ENCODE assay signal across 1 cellular context in the genomic region with DNA sequence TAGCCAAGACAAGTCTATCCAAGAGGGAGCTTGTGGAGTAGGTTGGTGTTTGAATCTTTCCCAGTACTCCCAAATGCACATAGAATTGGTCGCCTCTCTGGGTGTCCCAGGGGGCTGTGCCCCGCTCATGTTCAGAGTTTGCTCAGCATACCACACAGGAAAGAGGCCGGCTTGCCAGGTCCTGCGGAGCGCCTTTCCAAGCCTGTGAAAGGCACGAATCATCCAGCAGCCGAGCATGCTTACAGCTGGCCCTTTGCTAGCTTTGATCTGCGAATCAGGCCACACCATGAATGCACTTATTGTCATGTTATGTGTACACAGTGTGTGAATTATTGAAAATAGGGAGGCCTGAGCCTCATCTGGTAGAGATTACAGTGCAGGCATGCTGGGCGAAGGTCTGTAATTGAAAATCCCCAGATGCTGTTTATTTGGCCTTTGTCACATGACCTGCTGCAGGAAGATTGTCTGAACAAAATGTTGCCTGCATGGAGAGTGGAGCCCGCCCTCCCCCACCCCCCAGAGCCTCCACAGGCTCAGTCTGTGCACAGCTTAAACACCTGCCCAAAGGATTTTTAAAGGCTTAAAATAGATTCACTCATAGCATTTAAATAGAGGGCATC.
A peak's percentile ranks its signal among the peaks of the same experiment; 100 is the strongest.
TF ChIP-seq lines count a peak whose summit lies in the region.

No MANE protein-coding gene starts in this region.

TF ChIP-seq in HepG2, 621 proteins besides CTCF, POLR2A, EP300 and RAD21 (continued from another document and continues in another):
- TF ChIP-seq, protein P1, sequence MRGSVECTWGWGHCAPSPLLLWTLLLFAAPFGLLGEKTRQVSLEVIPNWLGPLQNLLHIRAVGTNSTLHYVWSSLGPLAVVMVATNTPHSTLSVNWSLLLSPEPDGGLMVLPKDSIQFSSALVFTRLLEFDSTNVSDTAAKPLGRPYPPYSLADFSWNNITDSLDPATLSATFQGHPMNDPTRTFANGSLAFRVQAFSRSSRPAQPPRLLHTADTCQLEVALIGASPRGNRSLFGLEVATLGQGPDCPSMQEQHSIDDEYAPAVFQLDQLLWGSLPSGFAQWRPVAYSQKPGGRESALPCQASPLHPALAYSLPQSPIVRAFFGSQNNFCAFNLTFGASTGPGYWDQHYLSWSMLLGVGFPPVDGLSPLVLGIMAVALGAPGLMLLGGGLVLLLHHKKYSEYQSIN (CRISPR knock-in tag; IDR thresholded peaks at IDR 0.05; ENCODE audit: borderline replicate concordance): no peak
- no peak for TF ChIP-seq ZNF782 (CRISPR knock-in tag; IDR thresholded peaks at IDR 0.05; ENCODE audit: borderline replicate concordance)
- TF ChIP-seq, protein P2, sequence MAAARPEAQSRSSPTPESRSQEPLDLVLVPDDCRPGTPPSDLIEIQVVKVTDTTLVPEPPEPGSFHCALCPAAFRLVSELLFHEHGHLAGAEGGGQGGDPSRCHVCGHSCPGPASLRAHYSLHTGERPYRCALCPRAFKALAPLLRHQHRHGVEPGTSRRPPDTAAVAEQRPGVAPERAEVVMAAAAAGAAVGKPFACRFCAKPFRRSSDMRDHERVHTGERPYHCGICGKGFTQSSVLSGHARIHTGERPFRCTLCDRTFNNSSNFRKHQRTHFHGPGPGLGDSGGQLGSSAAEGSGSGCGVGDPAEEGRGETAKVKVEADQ (CRISPR knock-in tag; IDR thresholded peaks at IDR 0.05; ENCODE audit: borderline replicate concordance): no peak
- no peak for TF ChIP-seq CC2D1A (CRISPR knock-in tag; IDR thresholded peaks at IDR 0.05)
- TF ChIP-seq PHF21A (CRISPR knock-in tag; IDR thresholded peaks at IDR 0.05): peak; percentile 93
- no peak for TF ChIP-seq ZSCAN20 (CRISPR knock-in tag; IDR thresholded peaks at IDR 0.05; ENCODE audit: borderline replicate concordance)
- TF ChIP-seq ZNF619 (CRISPR knock-in tag; IDR thresholded peaks at IDR 0.05): no peak
- no peak for TF ChIP-seq TCF12 (IDR thresholded peaks at IDR 0.05)
- TF ChIP-seq TCF12 (CRISPR knock-in tag; IDR thresholded peaks at IDR 0.05): 0 out of 2 replicates have a peak, but pooled peaks have one; percentile 56
- TF ChIP-seq KDM5B (CRISPR knock-in tag; IDR thresholded peaks at IDR 0.05; ENCODE audit: borderline replicate concordance): peak; percentile 23; the same call in 1 of the 2 replicates
- no peak; the same call in 1 of the 2 replicates for TF ChIP-seq NFKBIZ (CRISPR knock-in tag; IDR thresholded peaks at IDR 0.05)
- no peak; the same call in 1 of the 2 replicates for TF ChIP-seq IRF2 (CRISPR knock-in tag; IDR thresholded peaks at IDR 0.05)
- TF ChIP-seq PHF8 (CRISPR knock-in tag; IDR thresholded peaks at IDR 0.05): peak; percentile 54
- TF ChIP-seq ZNF264 (CRISPR knock-in tag; IDR thresholded peaks at IDR 0.05): peak; percentile 97
- no peak for TF ChIP-seq NFE2L2 (IDR thresholded peaks at IDR 0.05; ENCODE audit: low read length)
- TF ChIP-seq TBX3 (IDR thresholded peaks at IDR 0.05; ENCODE audit: borderline replicate concordance): peak; percentile 81; the same call in 1 of the 2 replicates
- TF ChIP-seq RARA (CRISPR knock-in tag; IDR thresholded peaks at IDR 0.05): peak; percentile 60
- TF ChIP-seq, protein P3, sequence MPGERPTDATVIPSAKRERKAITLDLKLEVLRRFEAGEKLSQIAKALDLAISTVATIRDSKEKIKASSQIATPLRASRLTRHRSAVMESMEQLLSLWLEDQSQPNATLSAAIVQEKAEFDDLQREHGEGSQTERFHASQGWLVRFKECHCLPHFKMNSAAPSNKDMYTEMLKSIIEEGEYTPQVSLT (CRISPR knock-in tag; IDR thresholded peaks at IDR 0.05; ENCODE audit: borderline replicate concordance, low read depth): no peak
- TF ChIP-seq HIVEP1 (CRISPR knock-in tag; IDR thresholded peaks at IDR 0.05): no peak
- TF ChIP-seq KDM6A (CRISPR knock-in tag; IDR thresholded peaks at IDR 0.05; ENCODE audit: low read depth): peak; percentile 79; the same call in 1 of the 2 replicates
- TF ChIP-seq KLF13 (CRISPR knock-in tag; IDR thresholded peaks at IDR 0.05): no peak
- TF ChIP-seq EZH2 (conservative IDR thresholded peaks at IDR 0.05; ENCODE audit: low read depth, low read length): no peak
- TF ChIP-seq ZNF746 (CRISPR knock-in tag; IDR thresholded peaks at IDR 0.05): peak; percentile 54; the same call in 1 of the 2 replicates
- TF ChIP-seq ZNF143 (CRISPR knock-in tag; IDR thresholded peaks at IDR 0.05): peak; percentile 42; the same call in 1 of the 2 replicates
- TF ChIP-seq NCOA2 (CRISPR knock-in tag; IDR thresholded peaks at IDR 0.05): peak; percentile 94
- no peak for TF ChIP-seq SOX6 (IDR thresholded peaks at IDR 0.05)
- peak; percentile 98 for TF ChIP-seq SOX6 (CRISPR knock-in tag; IDR thresholded peaks at IDR 0.05)
- TF ChIP-seq CCAR2 (optimal IDR thresholded peaks at IDR 0.05; ENCODE audit: low read depth, low read length): no peak
- TF ChIP-seq, protein P4, sequence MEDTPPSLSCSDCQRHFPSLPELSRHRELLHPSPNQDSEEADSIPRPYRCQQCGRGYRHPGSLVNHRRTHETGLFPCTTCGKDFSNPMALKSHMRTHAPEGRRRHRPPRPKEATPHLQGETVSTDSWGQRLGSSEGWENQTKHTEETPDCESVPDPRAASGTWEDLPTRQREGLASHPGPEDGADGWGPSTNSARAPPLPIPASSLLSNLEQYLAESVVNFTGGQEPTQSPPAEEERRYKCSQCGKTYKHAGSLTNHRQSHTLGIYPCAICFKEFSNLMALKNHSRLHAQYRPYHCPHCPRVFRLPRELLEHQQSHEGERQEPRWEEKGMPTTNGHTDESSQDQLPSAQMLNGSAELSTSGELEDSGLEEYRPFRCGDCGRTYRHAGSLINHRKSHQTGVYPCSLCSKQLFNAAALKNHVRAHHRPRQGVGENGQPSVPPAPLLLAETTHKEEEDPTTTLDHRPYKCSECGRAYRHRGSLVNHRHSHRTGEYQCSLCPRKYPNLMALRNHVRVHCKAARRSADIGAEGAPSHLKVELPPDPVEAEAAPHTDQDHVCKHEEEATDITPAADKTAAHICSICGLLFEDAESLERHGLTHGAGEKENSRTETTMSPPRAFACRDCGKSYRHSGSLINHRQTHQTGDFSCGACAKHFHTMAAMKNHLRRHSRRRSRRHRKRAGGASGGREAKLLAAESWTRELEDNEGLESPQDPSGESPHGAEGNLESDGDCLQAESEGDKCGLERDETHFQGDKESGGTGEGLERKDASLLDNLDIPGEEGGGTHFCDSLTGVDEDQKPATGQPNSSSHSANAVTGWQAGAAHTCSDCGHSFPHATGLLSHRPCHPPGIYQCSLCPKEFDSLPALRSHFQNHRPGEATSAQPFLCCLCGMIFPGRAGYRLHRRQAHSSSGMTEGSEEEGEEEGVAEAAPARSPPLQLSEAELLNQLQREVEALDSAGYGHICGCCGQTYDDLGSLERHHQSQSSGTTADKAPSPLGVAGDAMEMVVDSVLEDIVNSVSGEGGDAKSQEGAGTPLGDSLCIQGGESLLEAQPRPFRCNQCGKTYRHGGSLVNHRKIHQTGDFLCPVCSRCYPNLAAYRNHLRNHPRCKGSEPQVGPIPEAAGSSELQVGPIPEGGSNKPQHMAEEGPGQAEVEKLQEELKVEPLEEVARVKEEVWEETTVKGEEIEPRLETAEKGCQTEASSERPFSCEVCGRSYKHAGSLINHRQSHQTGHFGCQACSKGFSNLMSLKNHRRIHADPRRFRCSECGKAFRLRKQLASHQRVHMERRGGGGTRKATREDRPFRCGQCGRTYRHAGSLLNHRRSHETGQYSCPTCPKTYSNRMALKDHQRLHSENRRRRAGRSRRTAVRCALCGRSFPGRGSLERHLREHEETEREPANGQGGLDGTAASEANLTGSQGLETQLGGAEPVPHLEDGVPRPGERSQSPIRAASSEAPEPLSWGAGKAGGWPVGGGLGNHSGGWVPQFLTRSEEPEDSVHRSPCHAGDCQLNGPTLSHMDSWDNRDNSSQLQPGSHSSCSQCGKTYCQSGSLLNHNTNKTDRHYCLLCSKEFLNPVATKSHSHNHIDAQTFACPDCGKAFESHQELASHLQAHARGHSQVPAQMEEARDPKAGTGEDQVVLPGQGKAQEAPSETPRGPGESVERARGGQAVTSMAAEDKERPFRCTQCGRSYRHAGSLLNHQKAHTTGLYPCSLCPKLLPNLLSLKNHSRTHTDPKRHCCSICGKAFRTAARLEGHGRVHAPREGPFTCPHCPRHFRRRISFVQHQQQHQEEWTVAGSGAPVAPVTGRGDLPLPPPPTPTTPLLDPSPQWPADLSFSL (CRISPR knock-in tag; IDR thresholded peaks at IDR 0.05): no peak
- TF ChIP-seq ZNF605 (CRISPR knock-in tag; IDR thresholded peaks at IDR 0.05): peak; percentile 66; the same call in 1 of the 2 replicates
- TF ChIP-seq ZFP37 (CRISPR knock-in tag; IDR thresholded peaks at IDR 0.05; ENCODE audit: borderline replicate concordance): 0 out of 2 replicates have a peak, but pooled peaks have one; percentile 85
- TF ChIP-seq, protein P5, sequence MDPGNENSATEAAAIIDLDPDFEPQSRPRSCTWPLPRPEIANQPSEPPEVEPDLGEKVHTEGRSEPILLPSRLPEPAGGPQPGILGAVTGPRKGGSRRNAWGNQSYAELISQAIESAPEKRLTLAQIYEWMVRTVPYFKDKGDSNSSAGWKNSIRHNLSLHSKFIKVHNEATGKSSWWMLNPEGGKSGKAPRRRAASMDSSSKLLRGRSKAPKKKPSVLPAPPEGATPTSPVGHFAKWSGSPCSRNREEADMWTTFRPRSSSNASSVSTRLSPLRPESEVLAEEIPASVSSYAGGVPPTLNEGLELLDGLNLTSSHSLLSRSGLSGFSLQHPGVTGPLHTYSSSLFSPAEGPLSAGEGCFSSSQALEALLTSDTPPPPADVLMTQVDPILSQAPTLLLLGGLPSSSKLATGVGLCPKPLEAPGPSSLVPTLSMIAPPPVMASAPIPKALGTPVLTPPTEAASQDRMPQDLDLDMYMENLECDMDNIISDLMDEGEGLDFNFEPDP (CRISPR knock-in tag; conservative IDR thresholded peaks at IDR 0.05): no peak
- TF ChIP-seq HMG20B (CRISPR knock-in tag; conservative IDR thresholded peaks at IDR 0.05): peak; percentile 88
- TF ChIP-seq, protein P6, sequence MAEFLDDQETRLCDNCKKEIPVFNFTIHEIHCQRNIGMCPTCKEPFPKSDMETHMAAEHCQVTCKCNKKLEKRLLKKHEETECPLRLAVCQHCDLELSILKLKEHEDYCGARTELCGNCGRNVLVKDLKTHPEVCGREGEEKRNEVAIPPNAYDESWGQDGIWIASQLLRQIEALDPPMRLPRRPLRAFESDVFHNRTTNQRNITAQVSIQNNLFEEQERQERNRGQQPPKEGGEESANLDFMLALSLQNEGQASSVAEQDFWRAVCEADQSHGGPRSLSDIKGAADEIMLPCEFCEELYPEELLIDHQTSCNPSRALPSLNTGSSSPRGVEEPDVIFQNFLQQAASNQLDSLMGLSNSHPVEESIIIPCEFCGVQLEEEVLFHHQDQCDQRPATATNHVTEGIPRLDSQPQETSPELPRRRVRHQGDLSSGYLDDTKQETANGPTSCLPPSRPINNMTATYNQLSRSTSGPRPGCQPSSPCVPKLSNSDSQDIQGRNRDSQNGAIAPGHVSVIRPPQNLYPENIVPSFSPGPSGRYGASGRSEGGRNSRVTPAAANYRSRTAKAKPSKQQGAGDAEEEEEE (CRISPR knock-in tag; IDR thresholded peaks at IDR 0.05; ENCODE audit: borderline replicate concordance): no peak
- no peak for TF ChIP-seq SYNCRIP (IDR thresholded peaks at IDR 0.05; ENCODE audit: insufficient read depth, low read depth, low read length)
- TF ChIP-seq, protein P7, sequence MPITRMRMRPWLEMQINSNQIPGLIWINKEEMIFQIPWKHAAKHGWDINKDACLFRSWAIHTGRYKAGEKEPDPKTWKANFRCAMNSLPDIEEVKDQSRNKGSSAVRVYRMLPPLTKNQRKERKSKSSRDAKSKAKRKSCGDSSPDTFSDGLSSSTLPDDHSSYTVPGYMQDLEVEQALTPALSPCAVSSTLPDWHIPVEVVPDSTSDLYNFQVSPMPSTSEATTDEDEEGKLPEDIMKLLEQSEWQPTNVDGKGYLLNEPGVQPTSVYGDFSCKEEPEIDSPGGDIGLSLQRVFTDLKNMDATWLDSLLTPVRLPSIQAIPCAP (CRISPR knock-in tag; IDR thresholded peaks at IDR 0.05; ENCODE audit: low read depth): no peak
- no peak for TF ChIP-seq TEAD2 (CRISPR knock-in tag; IDR thresholded peaks at IDR 0.05)
- TF ChIP-seq, protein P8, sequence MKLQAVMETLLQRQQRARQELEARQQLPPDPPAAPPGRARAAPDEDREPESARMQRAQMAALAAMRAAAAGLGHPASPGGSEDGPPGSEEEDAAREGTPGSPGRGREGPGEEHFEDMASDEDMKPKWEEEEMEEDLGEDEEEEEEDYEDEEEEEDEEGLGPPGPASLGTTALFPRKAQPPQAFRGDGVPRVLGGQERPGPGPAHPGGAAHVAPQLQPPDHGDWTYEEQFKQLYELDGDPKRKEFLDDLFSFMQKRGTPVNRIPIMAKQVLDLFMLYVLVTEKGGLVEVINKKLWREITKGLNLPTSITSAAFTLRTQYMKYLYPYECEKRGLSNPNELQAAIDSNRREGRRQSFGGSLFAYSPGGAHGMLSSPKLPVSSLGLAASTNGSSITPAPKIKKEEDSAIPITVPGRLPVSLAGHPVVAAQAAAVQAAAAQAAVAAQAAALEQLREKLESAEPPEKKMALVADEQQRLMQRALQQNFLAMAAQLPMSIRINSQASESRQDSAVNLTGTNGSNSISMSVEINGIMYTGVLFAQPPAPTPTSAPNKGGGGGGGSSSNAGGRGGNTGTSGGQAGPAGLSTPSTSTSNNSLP (IDR thresholded peaks at IDR 0.05; ENCODE audit: low read depth, low read length): peak; percentile 99
- TF ChIP-seq, protein P9, sequence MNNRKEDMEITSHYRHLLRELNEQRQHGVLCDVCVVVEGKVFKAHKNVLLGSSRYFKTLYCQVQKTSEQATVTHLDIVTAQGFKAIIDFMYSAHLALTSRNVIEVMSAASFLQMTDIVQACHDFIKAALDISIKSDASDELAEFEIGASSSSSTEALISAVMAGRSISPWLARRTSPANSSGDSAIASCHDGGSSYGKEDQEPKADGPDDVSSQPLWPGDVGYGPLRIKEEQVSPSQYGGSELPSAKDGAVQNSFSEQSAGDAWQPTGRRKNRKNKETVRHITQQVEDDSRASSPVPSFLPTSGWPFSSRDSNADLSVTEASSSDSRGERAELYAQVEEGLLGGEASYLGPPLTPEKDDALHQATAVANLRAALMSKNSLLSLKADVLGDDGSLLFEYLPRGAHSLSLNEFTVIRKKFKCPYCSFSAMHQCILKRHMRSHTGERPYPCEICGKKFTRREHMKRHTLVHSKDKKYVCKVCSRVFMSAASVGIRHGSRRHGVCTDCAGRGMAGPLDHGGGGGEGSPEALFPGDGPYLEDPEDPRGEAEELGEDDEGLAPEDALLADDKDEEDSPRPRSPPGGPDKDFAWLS (CRISPR knock-in tag; IDR thresholded peaks at IDR 0.05; ENCODE audit: borderline replicate concordance): no peak
- no peak for TF ChIP-seq SIN3B (IDR thresholded peaks at IDR 0.05; ENCODE audit: low read length)
